Comparison of ENCODE assay signal across 1 cellular context in genomic region chr17:7476951-7477350, GRCh38.
TF ChIP-seq lines count a peak whose summit lies in the region.

No MANE protein-coding gene starts in this region.

TF ChIP-seq in K562, 482 proteins besides CTCF, POLR2A, EP300 and RAD21:
- TF ChIP-seq SIN3A (IDR thresholded peaks at IDR 0.05; ENCODE audit: borderline replicate concordance in 2 of 2, control insufficient read depth in 1 of 2, low read depth in 2 of 2, low read length in 2 of 2) (no peak), ADNP (tag; IDR thresholded peaks at IDR 0.05) (no peak), ZHX1 (conservative IDR thresholded peaks at IDR 0.05; ENCODE audit: low read length) (no peak), ARID2 (IDR thresholded peaks at IDR 0.05) (no peak), ZNF668 (CRISPR knock-in tag; IDR thresholded peaks at IDR 0.05) (no peak), ZBTB2 (IDR thresholded peaks at IDR 0.05) (no peak), NFXL1 (CRISPR knock-in tag; IDR thresholded peaks at IDR 0.05) (no peak), POLR3A (IDR thresholded peaks at IDR 0.05; ENCODE audit: borderline replicate concordance, extremely low read depth, insufficient read depth, insufficient read length) (no peak), ARID3A (IDR thresholded peaks at IDR 0.05; ENCODE audit: borderline replicate concordance, low read depth, low read length) (no peak), RHOXF2B (CRISPR knock-in tag; conservative IDR thresholded peaks at IDR 0.05) (no peak), ERF (CRISPR knock-in tag; IDR thresholded peaks at IDR 0.05) (no peak), SETDB1 (IDR thresholded peaks at IDR 0.05; ENCODE audit: low read length) (no peak), WHSC1 (IDR thresholded peaks at IDR 0.05; ENCODE audit: low read length) (no peak), SMARCA4 (IDR thresholded peaks at IDR 0.05) (no peak), PML (IDR thresholded peaks at IDR 0.05; ENCODE audit: low read length) (no peak), JUNB (CRISPR knock-in tag; conservative IDR thresholded peaks at IDR 0.05) (no peak), FOS (IDR thresholded peaks at IDR 0.05; ENCODE audit: extremely low read depth, insufficient read length) (no peak), CBFA2T3 (IDR thresholded peaks at IDR 0.05) (no peak), ZNF133 (CRISPR knock-in tag; IDR thresholded peaks at IDR 0.05) (no peak), MCM3 (IDR thresholded peaks at IDR 0.05) (no peak)
